Comparison of ENCODE assay signal across 8 cellular contexts in genomic region chr18:3454365-3455089, GRCh38. TPM values are rescaled to one million over a fixed set of nuclear protein-coding genes. Genes with fewer than 3 reads are reported as not detected.
DNase-seq lines count a peak whose midpoint lies in the region; ATAC-seq, FAIRE-seq and TF ChIP-seq lines count a peak whose summit lies in the region.

No MANE protein-coding gene starts in this region.

- no peaks in the 10 kb centered on the region for H3K9me3 Mint-ChIP-seq in chondrocyte (ENCODE audit: low read depth)

- H3K4me3 Mint-ChIP-seq in chondrocyte (ENCODE audit: unreplicated experiment), result peak overlapping the region; percentile 95

- H3K27me3 Mint-ChIP-seq in chondrocyte (ENCODE audit: low read depth), result no peaks in the 10 kb centered on the region

- DNase-seq in NCI-H1417 (lab: John Stamatoyannopoulos, UW) (peak in 2 of 3 experiments; percentile 7 to 50), NCI-H1417 treated with DMSO at 0.1 percent for 48 hours (lab: John Stamatoyannopoulos, UW) (no peak), RPMI7951 (ENCODE audit: low read depth) (peak; percentile 58), chondrocyte (ENCODE audit: low spot score) (no peak), medulla oblongata (ENCODE audit: extremely low spot score) (peak; percentile 85), urothelium cell line (ENCODE audit: low spot score) (peak; percentile 82)

- H3K4me1 Mint-ChIP-seq in chondrocyte (ENCODE audit: low read depth), result peaks cover 62% of the 10 kb centered on the region

- peak overlapping the region; percentile 98 for H3K27ac Mint-ChIP-seq in chondrocyte (ENCODE audit: unreplicated experiment)

- H3K36me3 Mint-ChIP-seq in chondrocyte (ENCODE audit: low read depth), result peaks cover 27% of the 10 kb centered on the region

- peak; percentile 87 for TF ChIP-seq CTCF in chondrocyte (IDR thresholded peaks at IDR 0.05)

- FAIRE-seq in urothelium cell line (lab: Jason Lieb, UNC), result no peak

- ATAC-seq in HG02885 (IDR thresholded peaks at IDR 0.05; ENCODE audit: poor library complexity, unreplicated experiment) (peak; percentile 30), GM21737 (IDR thresholded peaks at IDR 0.05; ENCODE audit: unreplicated experiment) (no peak)

RNA-seq across cellular contexts. Expression of gene TGIF1, which starts 4.6 kb away (rescaled TPM):
- 90.4 and 91.7 TPM in 2 replicates for total RNA-seq in RPMI7951 (2014; rRNA removed; shearing (Covaris generic))
- 26.5 to 67.0 TPM (median 58.5 TPM) in 3 replicates for total RNA-seq in chondrocyte

Comparison
In these comparisons a context has a peak if more than half of its experiments do, and no peak if none do; other contexts are left out.
1. DNase-seq: peak in NCI-H1417 (2 of 3), RPMI7951 (single experiment), medulla oblongata (single experiment) and urothelium cell line (single experiment); none in NCI-H1417 treated with DMSO at 0.1 percent for 48 hours (single experiment) and chondrocyte (single experiment).